ENCODE assay signal across 1 cellular context in the genomic region with DNA sequence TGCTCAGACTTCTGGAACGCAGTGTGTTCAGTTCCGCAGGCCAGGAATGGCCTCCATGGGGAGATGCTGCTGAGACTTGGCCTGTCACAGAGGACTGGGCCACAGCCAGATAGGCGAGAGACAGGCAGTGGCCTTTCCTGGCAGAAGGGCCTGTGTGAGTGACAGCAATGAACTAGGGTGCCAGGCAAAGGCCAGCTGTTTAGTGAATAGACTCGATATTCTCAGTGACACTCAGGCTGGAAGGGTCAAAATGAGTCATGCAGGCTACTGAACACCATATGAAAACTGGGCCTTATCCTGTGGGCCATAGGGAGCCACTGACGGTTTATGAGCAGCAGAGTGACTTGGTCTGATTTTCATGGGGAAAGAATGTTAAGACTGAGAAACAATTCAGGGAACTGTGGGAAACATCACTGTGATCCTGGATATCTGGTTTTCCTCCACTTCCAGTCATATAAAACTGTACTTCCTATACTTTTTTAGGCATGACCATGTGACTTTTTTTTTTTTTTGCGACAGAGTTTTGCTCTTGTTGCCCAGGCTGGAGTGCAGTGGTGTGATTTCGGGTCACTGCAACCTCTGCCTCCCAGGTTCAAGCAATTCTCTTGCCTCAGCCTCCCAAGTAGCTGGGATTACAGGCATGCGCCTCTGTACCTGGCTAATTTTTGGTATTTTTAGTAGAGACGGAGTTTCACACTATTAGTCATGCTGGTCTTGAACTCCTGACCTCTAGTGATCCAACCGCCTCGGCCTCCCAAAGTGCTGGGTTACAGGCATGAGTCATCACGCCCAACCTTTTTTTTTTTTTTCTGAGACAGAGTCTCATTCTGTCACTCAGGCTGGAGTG.
A peak's percentile ranks its signal among the peaks of the same experiment; 100 is the strongest.
TF ChIP-seq lines count a peak whose summit lies in the region.

No MANE protein-coding gene starts in this region.

TF ChIP-seq in K562, 482 proteins besides CTCF, POLR2A, EP300 and RAD21 (continued from another document):
- TF ChIP-seq FOXA3 (CRISPR knock-in tag; conservative IDR thresholded peaks at IDR 0.05 in 1 of 2, IDR thresholded peaks at IDR 0.05 in 1 of 2) (no peak), SLC30A9 (CRISPR knock-in tag; IDR thresholded peaks at IDR 0.05) (no peak), MTF1 (CRISPR knock-in tag; IDR thresholded peaks at IDR 0.05; ENCODE audit: borderline replicate concordance) (no peak), ETV5 (CRISPR knock-in tag; IDR thresholded peaks at IDR 0.05; ENCODE audit: low read depth) (no peak), FOXM1 (IDR thresholded peaks at IDR 0.05; ENCODE audit: low read depth) (no peak), FOXM1 (CRISPR knock-in tag; IDR thresholded peaks at IDR 0.05; ENCODE audit: low read depth) (no peak), ETV6 (IDR thresholded peaks at IDR 0.05; ENCODE audit: borderline replicate concordance in 1 of 2, low read depth in 2 of 2, low read length in 1 of 2) (no peak), ETV6 (CRISPR knock-in tag; IDR thresholded peaks at IDR 0.05; ENCODE audit: borderline replicate concordance) (no peak), MCM5 (IDR thresholded peaks at IDR 0.05; ENCODE audit: low read depth) (no peak), ZNF282 (CRISPR knock-in tag; IDR thresholded peaks at IDR 0.05) (no peak), SETDB1 (IDR thresholded peaks at IDR 0.05; ENCODE audit: low read length) (no peak), KDM1A (IDR thresholded peaks at IDR 0.05) (peak; percentile 93), LCOR (CRISPR knock-in tag; IDR thresholded peaks at IDR 0.05) (peak; percentile 80; the same call in 1 of the 2 replicates), SIX5 (IDR thresholded peaks at IDR 0.05; ENCODE audit: borderline replicate concordance in 1 of 2, insufficient read depth in 1 of 2, low read depth in 1 of 2, low read length in 2 of 2) (no peak)
- TF ChIP-seq, protein P1, sequence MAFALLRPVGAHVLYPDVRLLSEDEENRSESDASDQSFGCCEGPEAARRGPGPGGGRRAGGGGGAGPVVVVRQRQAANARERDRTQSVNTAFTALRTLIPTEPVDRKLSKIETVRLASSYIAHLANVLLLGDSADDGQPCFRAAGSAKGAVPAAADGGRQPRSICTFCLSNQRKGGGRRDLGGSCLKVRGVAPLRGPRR (CRISPR knock-in tag; IDR thresholded peaks at IDR 0.05) = no peak
TF ChIP-seq in K562: peak in this region for 76.
